Comparison of ENCODE assay signal across 11 cellular contexts in the genomic region with DNA sequence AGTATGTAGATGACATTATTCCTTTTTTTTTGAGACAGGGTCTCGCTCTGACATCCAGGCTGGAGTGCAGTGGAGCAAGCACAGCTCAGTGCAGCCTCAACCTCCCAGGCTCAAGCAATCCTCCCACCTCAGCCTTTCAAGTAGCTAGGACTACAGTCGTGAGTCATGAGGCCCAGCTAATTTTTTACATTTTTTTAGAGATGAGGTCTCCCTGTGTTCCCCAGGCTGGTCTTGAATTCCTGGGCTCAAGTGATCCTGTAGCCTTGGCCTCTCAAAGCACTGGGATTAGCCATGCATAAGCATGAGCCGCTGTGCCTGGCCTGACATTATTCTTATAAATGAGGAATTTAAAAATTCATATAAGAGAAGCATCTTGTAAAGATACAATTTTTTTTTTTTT.
DNase-seq lines count a peak whose midpoint lies in the region; FAIRE-seq lines count a peak whose summit lies in the region.
"Had no signal": no experiment of that assay in that cellular context is flagged by ENCODE, and none has a peak within 500 bp of the region (broad histone marks: within the 10 kb centered on the region; RNA-seq: fewer than 3 reads in every experiment).

No MANE protein-coding gene starts in this region.

- H3K9me3 ChIP-seq in MG63 (peaks cover under 1% of the 10 kb centered on the region), mesenchymal stem cell (ENCODE audit: control insufficient read depth, low read length) (peaks cover under 1% of the 10 kb centered on the region), Karpas-422 (ENCODE audit: low read length) (no peaks in the 10 kb centered on the region)

- FAIRE-seq in endometrium (lab: Jason Lieb, UNC), result peak; percentile 78

- H3K9ac ChIP-seq in mesenchymal stem cell (ENCODE audit: low read length), result no peak overlapping the region
- no peak overlapping the region for H3K9ac ChIP-seq in Karpas-422 (ENCODE audit: low read length)

- H3K4me2 ChIP-seq in mesenchymal stem cell (ENCODE audit: low read length, poor library complexity, severe bottlenecking), result no peak overlapping the region
- no peak overlapping the region for H3K4me2 ChIP-seq in Karpas-422 (ENCODE audit: low read depth, low read length, poor library complexity, severe bottlenecking)

- peak overlapping the region; percentile 63 for H3K27ac ChIP-seq in mesenchymal stem cell (ENCODE audit: low read length, poor library complexity, severe bottlenecking)
- H3K27ac ChIP-seq in Karpas-422 (ENCODE audit: low read length), result no peak overlapping the region

- no peak overlapping the region for H3K23ac ChIP-seq in mesenchymal stem cell (ENCODE audit: low read length in 2 of 2)

- DNase-seq in Daoy (ENCODE audit: low read depth) (peak; percentile 28), MG63 (peak; percentile 19), mesenchymal stem cell (peak; percentile 63), H4 (ENCODE audit: low spot score) (no peak), iPS-NIHi7 (ENCODE audit: extremely low spot score) (no peak), Karpas-422 (no peak), ureter (ENCODE audit: low spot score) (no peak)
- DNase-seq: activated CD8-positive, alpha-beta memory T cell treated with anti-CD3 and anti-CD28 coated beads, Interleukin-2, amount 50 U/mL, for 4 hours; NCI-H1092 treated with DMSO at 0.1 percent for 48 hours; NCI-H345 had no signal

- no peak overlapping the region for H2BK120ac ChIP-seq in mesenchymal stem cell (ENCODE audit: low read depth, low read length)

- peaks cover 14% of the 10 kb centered on the region for H3K79me1 ChIP-seq in mesenchymal stem cell (replicated peaks; ENCODE audit: low read length, poor library complexity, severe bottlenecking)

- H2AFZ ChIP-seq in mesenchymal stem cell (ENCODE audit: low read depth, low read length) (no peak overlapping the region), Karpas-422 (ENCODE audit: low read length) (no peak overlapping the region)

- H3K4ac ChIP-seq in mesenchymal stem cell (ENCODE audit: low read depth in 1 of 2, low read length in 2 of 2), result no peak overlapping the region

- 51% methylated on average over 2 of the region's 3 CpGs for WGBS in mesenchymal stem cell

- no peak overlapping the region for H2BK5ac ChIP-seq in mesenchymal stem cell (ENCODE audit: low read depth, low read length, poor library complexity, severe bottlenecking)

- H2AK5ac ChIP-seq in mesenchymal stem cell (ENCODE audit: low read length, severe bottlenecking), result no peak overlapping the region

- H2BK15ac ChIP-seq in mesenchymal stem cell (ENCODE audit: low read depth, poor library complexity, severe bottlenecking), result no peak overlapping the region

- H4K8ac ChIP-seq in mesenchymal stem cell (ENCODE audit: low read length), result no peak overlapping the region

- no peak overlapping the region for H3K14ac ChIP-seq in mesenchymal stem cell (ENCODE audit: low read length in 2 of 2)

- no peak overlapping the region for H3K4me3 ChIP-seq in MG63
- no peak overlapping the region for H3K4me3 ChIP-seq in mesenchymal stem cell (ENCODE audit: insufficient read depth in 1 of 2, low read depth in 1 of 2, low read length in 2 of 2)
- no peak overlapping the region for H3K4me3 ChIP-seq in Karpas-422 (ENCODE audit: low read length)

- peaks cover 6% of the 10 kb centered on the region for H3K4me1 ChIP-seq in mesenchymal stem cell (ENCODE audit: control insufficient read depth, insufficient read depth, low read depth, low read length)
- H3K4me1 ChIP-seq in Karpas-422 (ENCODE audit: low read length), result peaks cover 10% of the 10 kb centered on the region

- no peaks in the 10 kb centered on the region for H3K9me2 ChIP-seq in Karpas-422 (replicated peaks; ENCODE audit: insufficient read depth, low read length)

- no peaks in the 10 kb centered on the region for H3K79me2 ChIP-seq in Karpas-422 (ENCODE audit: low read length)

- no peaks in the 10 kb centered on the region for H3K27me3 ChIP-seq in MG63
- H3K27me3 ChIP-seq in mesenchymal stem cell (ENCODE audit: control insufficient read depth in 1 of 2, insufficient read depth in 1 of 2, low read length in 2 of 2), result no peaks in the 10 kb centered on the region
- no peaks in the 10 kb centered on the region for H3K27me3 ChIP-seq in Karpas-422 (ENCODE audit: low read length)

- no peak overlapping the region for H2BK12ac ChIP-seq in mesenchymal stem cell (ENCODE audit: low read length in 2 of 2)

- peaks cover 5% of the 10 kb centered on the region; the same call in 1 of the 2 replicates for H4K20me1 ChIP-seq in Karpas-422 (ENCODE audit: insufficient read depth, low read depth, low read length)

- no peak overlapping the region for H3K18ac ChIP-seq in mesenchymal stem cell (ENCODE audit: low read depth in 1 of 2, low read length in 2 of 2)

- H3K36me3 ChIP-seq in MG63 (no peaks in the 10 kb centered on the region), mesenchymal stem cell (ENCODE audit: control insufficient read depth in 1 of 2, insufficient read depth in 2 of 2, low read depth in 1 of 2, low read length in 2 of 2) (no peaks in the 10 kb centered on the region), Karpas-422 (ENCODE audit: insufficient read depth, low read length) (no peaks in the 10 kb centered on the region)

- H4K91ac ChIP-seq in mesenchymal stem cell (ENCODE audit: low read length), result no peak overlapping the region

Comparison
In these comparisons a context has a peak if more than half of its experiments do, and no peak if none do; other contexts are left out.
1. DNase-seq: peak in Daoy (single experiment), MG63 (single experiment) and mesenchymal stem cell (single experiment); none in H4 (single experiment), iPS-NIHi7 (single experiment), Karpas-422 (single experiment) and ureter (single experiment).